9 cellular contexts compared by ENCODE assay signal in the genomic region with DNA sequence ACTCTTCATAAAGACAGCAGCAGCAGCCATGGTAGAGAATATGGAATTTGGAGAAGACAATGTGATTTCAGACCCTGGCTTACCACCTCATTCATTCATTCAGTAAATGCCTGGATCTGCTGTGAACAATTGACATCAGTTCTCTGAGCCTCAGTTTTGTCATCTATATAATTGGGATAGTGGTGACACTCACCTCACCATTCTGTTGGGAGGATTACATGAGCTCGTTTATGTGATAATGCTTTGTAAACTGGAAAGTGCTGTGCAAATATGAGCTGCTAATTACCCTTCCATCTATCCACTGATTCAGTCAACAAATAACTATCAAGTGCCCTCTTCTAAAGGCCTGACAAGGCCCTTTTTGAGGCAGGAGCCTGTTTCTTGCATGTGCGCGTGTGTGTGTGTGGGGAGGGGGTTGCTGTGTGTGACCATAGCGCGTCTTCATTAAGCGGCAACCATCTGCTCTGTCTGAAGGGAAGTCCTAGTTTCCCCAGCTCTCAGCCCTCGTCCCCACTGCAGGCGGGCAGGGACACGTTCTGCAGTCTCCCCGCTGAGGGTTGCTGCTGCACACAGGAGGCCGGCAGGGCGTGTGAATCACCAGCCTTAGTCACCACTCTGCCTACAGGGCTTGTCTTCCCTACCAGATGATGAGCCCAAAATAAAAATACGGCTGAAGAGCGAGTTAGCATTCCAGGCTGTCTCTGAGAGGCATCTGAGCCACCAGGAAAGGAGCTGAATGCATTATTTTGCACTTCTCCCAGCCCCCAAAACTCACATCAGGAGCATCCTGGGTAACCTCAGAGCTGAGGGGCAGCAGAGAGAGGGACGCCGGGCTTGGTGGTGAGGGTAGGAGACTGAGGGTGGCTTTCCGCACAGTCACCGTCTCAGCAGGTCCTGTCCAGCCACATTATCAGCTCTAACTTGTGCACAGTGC. TPM values are rescaled to one million over a fixed set of nuclear protein-coding genes. Genes with fewer than 3 reads are reported as not detected.
DNase-seq lines count a peak whose midpoint lies in the region; ATAC-seq, FAIRE-seq and TF ChIP-seq lines count a peak whose summit lies in the region.
"Had no signal": no experiment of that assay in that cellular context is flagged by ENCODE, and none has a peak within 500 bp of the region (broad histone marks: within the 10 kb centered on the region; RNA-seq: fewer than 3 reads in every experiment).

No MANE protein-coding gene starts in this region.

- H3K36me3 ChIP-seq in esophagus muscularis mucosa (no peaks in the 10 kb centered on the region), pancreas (no peaks in the 10 kb centered on the region)

- TF ChIP-seq CTCF in AG09309 (IDR thresholded peaks at IDR 0.05; ENCODE audit: control insufficient read depth, insufficient read depth, low read depth, low read length, missing control alignments) (no peak), RWPE1 (conservative IDR thresholded peaks at IDR 0.05; ENCODE audit: low read depth) (no peak; the same call in 1 of the 2 replicates), esophagus muscularis mucosa (IDR thresholded peaks at IDR 0.05) (no peak), pancreas (IDR thresholded peaks at IDR 0.05) (no peak), GM20000 (IDR thresholded peaks at IDR 0.05; ENCODE audit: extremely low read depth, missing control alignments) (no peak)

- no peaks in the 10 kb centered on the region for H3K27me3 ChIP-seq in esophagus muscularis mucosa
- no peaks in the 10 kb centered on the region for H3K27me3 ChIP-seq in pancreas

- intact Hi-C loops in esophagus muscularis mucosa (cut with DNase I) (no loop called here), pancreas (cut with DNase I) (no loop called here)

- no peak for FAIRE-seq in pancreas (lab: Jason Lieb, UNC)
- FAIRE-seq: GM12878 had no signal

- peak in 3 of 4 donors; percentile 40 to 90 (median 68) for ATAC-seq in pancreas
- ATAC-seq: GM12878 had no signal

- CTCF ChIA-PET in RWPE1 (lab: Yijun Ruan, JAX), result interaction anchor here (0.8 to 4.1 kb wide), 4 partner anchors 20 to 65 kb away, joined by 3 to 24 read pairs (median 4); partner anchors contain the start of genes ARL4D and DHX8

- in situ Hi-C loops in KBM-7 (cut with MboI; ENCODE audit: low pct_unique_long_range_greater_than_20kb, low sequenced_read_pairs), result no loop called here

- no peak for TF ChIP-seq EP300 in esophagus muscularis mucosa (IDR thresholded peaks at IDR 0.05)

- no peaks in the 10 kb centered on the region for H3K9me3 ChIP-seq in esophagus muscularis mucosa
- no peaks in the 10 kb centered on the region for H3K9me3 ChIP-seq in pancreas

- H3K27ac ChIP-seq in RWPE1, result peak overlapping the region; percentile 100
- peak overlapping the region; percentile 85 to 88 (median 88) for H3K27ac ChIP-seq in esophagus muscularis mucosa (replicated peaks in 1 of 4)
- no peak overlapping the region for H3K27ac ChIP-seq in pancreas

- DNase-seq in AG09309 (ENCODE audit: low read depth) (peak; percentile 57), KBM-7 (peak; percentile 50), RWPE1 (ENCODE audit: low spot score) (peak; percentile 93), esophagus muscularis mucosa (ENCODE audit: extremely low spot score) (no peak), pancreas (peak in 1 of 6 donors; percentile 8), NCI-H187 treated with DMSO at 0.1 percent for 48 hours (lab: John Stamatoyannopoulos, UW) (no peak), GM20000 (ENCODE audit: low spot score) (no peak)
- DNase-seq in stimulated activated CD4-positive, alpha-beta T cell treated with anti-CD3 and anti-CD28 coated beads, Interleukin-2, amount 100 ng/mL, for 24 hours, result no peak

- H3K4me1 ChIP-seq in esophagus muscularis mucosa (peaks cover 24 to 37% (median 34%) of the 10 kb centered on the region in 4 donors), pancreas (no peaks in the 10 kb centered on the region)

- no peak for TF ChIP-seq POLR2A in esophagus muscularis mucosa (IDR thresholded peaks at IDR 0.05; ENCODE audit: low read depth)

- POLR2A ChIA-PET in RWPE1 (lab: Yijun Ruan, JAX; ENCODE audit: low non-redundant PET), result interaction anchor here (0.7 to 1.3 kb wide), 2 partner anchors 20 to 133 kb away, joined by 3 to 7 read pairs; partner anchors contain the start of gene ARL4D

- WGBS in esophagus muscularis mucosa, result 52% methylated on average over 18 of the region's 18 CpGs
- 66 to 67% methylated on average over 18 of the region's 18 CpGs for WGBS in pancreas, 2 donors

- H3K4me3 ChIP-seq in AG09309 (ENCODE audit: control insufficient read depth, low read depth, low read length), result peak overlapping the region; percentile 32
- no peak overlapping the region for H3K4me3 ChIP-seq in esophagus muscularis mucosa
- no peak overlapping the region for H3K4me3 ChIP-seq in pancreas
- H3K4me3 ChIP-seq: GM12878 had no signal

RNA-seq across cellular contexts. Expression of gene ARL4D, which starts 19.9 kb away (rescaled TPM):
- 10 to 100 TPM; 17.5 to 31.1 (median 21.9) TPM for total RNA-seq in esophagus muscularis mucosa
- total RNA-seq in pancreas, result 1 to 10 TPM; 1.2 to 2.6 (median 1.5) TPM
- 1 to 10 TPM; 2.1 to 3.9 TPM for polyA plus RNA-seq in pancreas

Comparison
In these comparisons a context has a peak if more than half of its experiments do, and no peak if none do; other contexts are left out.
1. DNase-seq: peak in AG09309 (single experiment), KBM-7 (single experiment) and RWPE1 (single experiment); none in esophagus muscularis mucosa (single experiment), NCI-H187 treated with DMSO at 0.1 percent for 48 hours (single experiment), GM20000 (single experiment) and stimulated activated CD4-positive, alpha-beta T cell treated with anti-CD3 and anti-CD28 coated beads, Interleukin-2, amount 100 ng/mL, for 24 hours (0 of 2).
2. H3K27ac ChIP-seq: peak in RWPE1 (single experiment) and esophagus muscularis mucosa (4 of 4); none in pancreas (0 of 4).
3. RNA of gene ARL4D, which starts 19.9 kb away (total RNA-seq): 17.5 to 31.1 TPM in esophagus muscularis mucosa; 1.2 to 2.6 TPM in pancreas; every median in the first group is over 4 times any median in the second.